23 cellular contexts compared by ENCODE assay signal in the genomic region with DNA sequence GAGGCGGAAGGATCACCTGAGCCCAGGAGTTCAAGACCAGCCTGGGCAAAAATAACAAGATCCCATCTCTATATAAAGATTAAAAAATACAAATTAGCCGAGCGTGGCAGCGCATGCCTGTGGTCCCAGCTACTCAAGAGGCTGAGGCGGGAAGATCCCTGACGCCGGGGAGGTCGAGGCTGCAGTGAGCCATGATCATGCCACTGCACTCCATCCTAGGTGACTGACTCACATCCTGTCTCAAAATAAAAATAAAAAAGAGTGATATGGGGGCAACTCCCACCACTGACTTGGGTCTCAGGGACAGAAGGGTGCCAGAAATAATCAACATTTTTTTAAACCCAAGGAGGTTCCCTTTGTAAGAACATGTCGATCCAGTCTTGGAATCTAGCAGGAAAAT. TPM values are rescaled to one million over a fixed set of nuclear protein-coding genes. Genes with fewer than 3 reads are reported as not detected.
DNase-seq lines count a peak whose midpoint lies in the region; ATAC-seq and TF ChIP-seq lines count a peak whose summit lies in the region.
"Had no signal": no experiment of that assay in that cellular context is flagged by ENCODE, and none has a peak within 500 bp of the region (broad histone marks: within the 10 kb centered on the region; RNA-seq: fewer than 3 reads in every experiment).

No MANE protein-coding gene starts in this region.

- H4K20me1 ChIP-seq in neural progenitor cell (ENCODE audit: low read depth): peaks cover 100% of the 10 kb centered on the region

- H3K79me2 ChIP-seq in neural progenitor cell (ENCODE audit: low read depth): peaks cover 99% of the 10 kb centered on the region

- no peak overlapping the region for H3K9ac ChIP-seq in neural progenitor cell
- H3K9ac ChIP-seq: SK-N-SH had no signal

- peaks cover 7% of the 10 kb centered on the region for H3K9me3 Mint-ChIP-seq in neural progenitor cell
- H3K9me3 Mint-ChIP-seq: CD8-positive, alpha-beta T cell; GM23338; natural killer cell treated with Interleukin-12 subunit alpha and Interleukin-12 subunit beta and Interleukin-15 and Interleukin-18, amount 100 ng/mL, for 72 hours had no signal

- H3K36me3 Mint-ChIP-seq in neural progenitor cell: peaks cover 20% of the 10 kb centered on the region
- H3K36me3 Mint-ChIP-seq: natural killer cell treated with Interleukin-12 subunit alpha and Interleukin-12 subunit beta and Interleukin-15 and Interleukin-18, amount 100 ng/mL, for 72 hours had no signal

- no peak overlapping the region for H3K4me2 ChIP-seq in neural progenitor cell
- H3K4me2 ChIP-seq: GM23338, SK-N-SH had no signal

- H3K27ac ChIP-seq in right atrium auricular region (no peak overlapping the region), neural progenitor cell (no peak overlapping the region), ascending aorta (no peak overlapping the region)
- H3K27ac ChIP-seq: epithelial cell of prostate had no signal

- no peak for ATAC-seq in Right ventricle myocardium superior (ENCODE audit: poor library complexity)
- no peak for ATAC-seq in GM21423 (IDR thresholded peaks at IDR 0.05; ENCODE audit: unreplicated experiment)
- no peak for ATAC-seq in HG02973 (IDR thresholded peaks at IDR 0.05; ENCODE audit: unreplicated experiment)
- ATAC-seq: CD8-positive, alpha-beta T cell; gastroesophageal sphincter; GM23338; K562; natural killer cell treated with Interleukin-12 subunit alpha and Interleukin-12 subunit beta and Interleukin-15 and Interleukin-18, amount 100 ng/mL, for 72 hours; PC-3 had no signal

- DNase-seq in right atrium auricular region (ENCODE audit: low spot score) (peak; percentile 54), Right ventricle myocardium superior (no peak), ecto neural progenitor cell (ENCODE audit: low spot score) (peak; percentile 24), neural progenitor cell (ENCODE audit: low spot score) (no peak), NOMO-1 (lab: John Stamatoyannopoulos, UW; ENCODE audit: unreplicated experiment in 2 of 2) (no peak), ascending aorta (ENCODE audit: low spot score in 2 of 2) (no peak)
- DNase-seq: activated CD4-positive, CD25-positive, alpha-beta regulatory T cell treated with anti-CD3 and anti-CD28 coated beads, Interleukin-2, amount 50 U/mL, for 72 hours; activated naive CD4-positive, alpha-beta T cell; NCI-H1105; NCI-H2107; NCI-H526 treated with DMSO at 0.1 percent for 48 hours; PC-3; SK-N-SH; T1000; uterus had no signal

- H3K4me1 ChIP-seq in right atrium auricular region: peaks cover 0 to 39% of the 10 kb centered on the region in 2 donors
- H3K4me1 ChIP-seq in neural progenitor cell: peaks cover 58% of the 10 kb centered on the region
- H3K4me1 ChIP-seq in ascending aorta: peaks cover 0 to 12% of the 10 kb centered on the region in 2 donors

- H3K27me3 Mint-ChIP-seq in neural progenitor cell (ENCODE audit: insufficient read depth, low read depth): peaks cover 6% of the 10 kb centered on the region
- H3K27me3 Mint-ChIP-seq: natural killer cell treated with Interleukin-12 subunit alpha and Interleukin-12 subunit beta and Interleukin-15 and Interleukin-18, amount 100 ng/mL, for 72 hours had no signal

- peaks cover 41% of the 10 kb centered on the region for H3F3A ChIP-seq in neural progenitor cell (ENCODE audit: low read depth)

- H2AFZ ChIP-seq in neural progenitor cell (replicated peaks): no peak overlapping the region
- H2AFZ ChIP-seq: GM23338 had no signal

- H3K27ac Mint-ChIP-seq in neural progenitor cell: peak overlapping the region; percentile 57
- H3K27ac Mint-ChIP-seq: CD8-positive, alpha-beta T cell; GM23338 had no signal

- intact Hi-C loops in Right ventricle myocardium superior (cut with DNase I) (no loop called here), ascending aorta (cut with DNase I) (loop anchor here (10.0 kb wide), 2 partner anchors 367 to 1963 kb away; partner anchors contain the start of genes CNDP2 and ZNF236)

- no peak overlapping the region for H3K4me3 Mint-ChIP-seq in neural progenitor cell
- H3K4me3 Mint-ChIP-seq: CD8-positive, alpha-beta T cell; GM23338; natural killer cell treated with Interleukin-12 subunit alpha and Interleukin-12 subunit beta and Interleukin-15 and Interleukin-18, amount 100 ng/mL, for 72 hours had no signal

- TF ChIP-seq CTCF in right atrium auricular region (IDR thresholded peaks at IDR 0.05): no peak
- no peak for TF ChIP-seq CTCF in neural progenitor cell (IDR thresholded peaks at IDR 0.05)
- TF ChIP-seq CTCF in ascending aorta (IDR thresholded peaks at IDR 0.05): no peak

- H3K9me3 ChIP-seq in right atrium auricular region (no peaks in the 10 kb centered on the region), neural progenitor cell (ENCODE audit: low read depth) (no peaks in the 10 kb centered on the region), ascending aorta (no peaks in the 10 kb centered on the region)
- H3K9me3 ChIP-seq: gastroesophageal sphincter, SK-N-SH, uterus had no signal

- H3K4me3 ChIP-seq in right atrium auricular region: no peak overlapping the region
- no peak overlapping the region for H3K4me3 ChIP-seq in neural progenitor cell
- no peak overlapping the region for H3K4me3 ChIP-seq in ascending aorta
- H3K4me3 ChIP-seq: gastroesophageal sphincter, GM23338, K562, uterus had no signal

- H3K27me3 ChIP-seq in right atrium auricular region: no peaks in the 10 kb centered on the region
- H3K27me3 ChIP-seq in neural progenitor cell: no peaks in the 10 kb centered on the region
- no peaks in the 10 kb centered on the region for H3K27me3 ChIP-seq in ascending aorta
- H3K27me3 ChIP-seq: gastroesophageal sphincter, uterus had no signal

- no peaks in the 10 kb centered on the region for H3K36me3 ChIP-seq in right atrium auricular region
- no peaks in the 10 kb centered on the region for H3K36me3 ChIP-seq in neural progenitor cell
- no peaks in the 10 kb centered on the region for H3K36me3 ChIP-seq in ascending aorta
- H3K36me3 ChIP-seq: uterus had no signal

- peaks cover 67% of the 10 kb centered on the region for H3K4me1 Mint-ChIP-seq in neural progenitor cell

RNA-seq across cellular contexts. Expression of gene ZNF516, which starts 37.6 kb away (rescaled TPM):
- total RNA-seq in right atrium auricular region (10 to 100 TPM; 11.0 to 14.0 TPM), Right ventricle myocardium superior (12.6 TPM), neural progenitor cell (ENCODE audit: low replicate concordance) (45.5 and 83.3 TPM in 2 replicates), ascending aorta (21.6 TPM)

Comparison
In these comparisons a context has a peak if more than half of its experiments do, and no peak if none do; other contexts are left out.
1. DNase-seq: peak in right atrium auricular region (single experiment) and ecto neural progenitor cell (single experiment); none in Right ventricle myocardium superior (single experiment), neural progenitor cell (single experiment), NOMO-1 (0 of 2) and ascending aorta (0 of 2).